Comparison of ENCODE assay signal across 11 cellular contexts in genomic region chr4:155491336-155492131, GRCh38.
A peak's percentile ranks its signal among the peaks of the same experiment; 100 is the strongest.
DNase-seq lines count a peak whose midpoint lies in the region; ATAC-seq and TF ChIP-seq lines count a peak whose summit lies in the region.
"Had no signal": no experiment of that assay in that cellular context is flagged by ENCODE, and none has a peak within 500 bp of the region (broad histone marks: within the 10 kb centered on the region; RNA-seq: fewer than 3 reads in every experiment).

No MANE protein-coding gene starts in this region.

- ATAC-seq in GM19351 (IDR thresholded peaks at IDR 0.05; ENCODE audit: unreplicated experiment) (peak; percentile 94), HG02763 (IDR thresholded peaks at IDR 0.05; ENCODE audit: unreplicated experiment) (peak; percentile 98), HG03520 (IDR thresholded peaks at IDR 0.05; ENCODE audit: unreplicated experiment) (peak; percentile 93)
- ATAC-seq in activated CD4-positive, CD25-positive, alpha-beta regulatory T cell treated with anti-CD3 and anti-CD28 coated beads, Interleukin-2, amount 50 U/mL, for 24 hours, result no peak

- no peak overlapping the region for H3K4me3 Mint-ChIP-seq in HFFc6
- H3K4me3 Mint-ChIP-seq: type B pancreatic cell had no signal

- TF ChIP-seq CTCF in GM06990 (IDR thresholded peaks at IDR 0.05; ENCODE audit: insufficient read depth, low read length, poor library complexity, severe bottlenecking), result no peak
- no peak for TF ChIP-seq CTCF in HFFc6 (IDR thresholded peaks at IDR 0.05)

- DNase-seq in GM06990 (ENCODE audit: extremely low read depth, insufficient read length) (peak; percentile 34), HFFc6 (no peak), iPS-NIHi7 (ENCODE audit: extremely low spot score) (no peak), DMS53 (lab: John Stamatoyannopoulos, UW) (no peak)
- DNase-seq: NCI-H226, nucleus accumbens had no signal

- peaks cover 4% of the 10 kb centered on the region; the same call in 1 of the 2 replicates for H3K36me3 Mint-ChIP-seq in HFFc6 (ENCODE audit: low read depth)
- H3K36me3 Mint-ChIP-seq: type B pancreatic cell had no signal

- peaks cover 16% of the 10 kb centered on the region; the same call in 1 of the 2 replicates for H3K9me3 Mint-ChIP-seq in HFFc6
- H3K9me3 Mint-ChIP-seq: type B pancreatic cell had no signal

- H3K4me1 Mint-ChIP-seq in HFFc6 (ENCODE audit: low read depth), result no peaks in the 10 kb centered on the region

- H3K4me3 ChIP-seq in GM06990 (replicated peaks; ENCODE audit: low read depth, low read length), result peak overlapping the region; percentile 31

- H3K27ac Mint-ChIP-seq in HFFc6, result no peak overlapping the region
- H3K27ac Mint-ChIP-seq: type B pancreatic cell had no signal

- no peaks in the 10 kb centered on the region for H3K36me3 ChIP-seq in GM06990 (ENCODE audit: control insufficient read depth, insufficient read depth, low read length)

- no peaks in the 10 kb centered on the region for H3K27me3 ChIP-seq in GM06990 (replicated peaks; ENCODE audit: control insufficient read depth, insufficient read depth, low read length)

- H3K27me3 Mint-ChIP-seq in HFFc6 (ENCODE audit: insufficient read depth), result peaks cover 2% of the 10 kb centered on the region; the same call in 1 of the 2 replicates

Comparison
In these comparisons a context has a peak if more than half of its experiments do, and no peak if none do; other contexts are left out.
1. ATAC-seq: peak in GM19351 (single experiment), HG02763 (single experiment) and HG03520 (single experiment); none in activated CD4-positive, CD25-positive, alpha-beta regulatory T cell treated with anti-CD3 and anti-CD28 coated beads, Interleukin-2, amount 50 U/mL, for 24 hours (0 of 2).